22 cellular contexts compared by ENCODE assay signal in the genomic region with DNA sequence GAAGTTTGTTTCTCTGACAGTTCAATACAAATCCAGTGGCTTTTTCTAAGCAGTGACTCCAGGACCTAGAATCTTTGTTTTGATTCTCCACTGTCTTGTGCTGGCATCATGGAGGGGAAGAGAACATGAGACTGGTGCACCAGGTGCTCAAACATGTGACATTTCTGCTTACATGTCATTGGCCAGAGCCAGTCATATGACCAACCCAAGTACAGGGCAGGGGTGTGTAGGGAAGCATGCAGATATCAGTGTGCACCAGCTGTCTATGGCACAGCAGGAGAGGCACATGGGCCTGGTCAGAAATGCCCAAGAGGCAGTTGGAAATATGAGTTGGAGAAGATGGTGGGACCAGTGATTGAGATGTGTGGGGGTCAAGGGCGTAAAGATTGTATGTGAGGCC.
"Had no signal": no experiment of that assay in that cellular context is flagged by ENCODE, and none has a peak within 500 bp of the region (broad histone marks: within the 10 kb centered on the region; RNA-seq: fewer than 3 reads in every experiment).

No MANE protein-coding gene starts in this region.

- H3K36me3 ChIP-seq: brain microvascular endothelial cell, cardiac muscle cell, Peyer's patch had no signal

- H3K9me3 ChIP-seq: Peyer's patch had no signal

- H3K27ac ChIP-seq: brain microvascular endothelial cell, cardiac muscle cell, Peyer's patch had no signal

- ATAC-seq: activated T-helper 17 cell treated with anti-CD3 and anti-CD28 coated beads, Interleukin-2, amount 50 U/mL, for 72 hours had no signal

- DNase-seq: activated CD4-positive, alpha-beta T cell treated with anti-CD3 and anti-CD28 coated beads, Interleukin-2, amount 10 ng/mL, durations not matched to agents 24 days and 14 days; activated CD4-positive, alpha-beta T cell treated with anti-CD3 and anti-CD28 coated beads, Interleukin-2, amount 50 U/mL, for 48 hours; activated CD4-positive, CD25-positive, alpha-beta regulatory T cell treated with anti-CD3 and anti-CD28 coated beads, Interleukin-2, amount 50 U/mL, for 72 hours; activated gamma-delta T cell; activated naive CD4-positive, alpha-beta T cell treated with anti-CD3 and anti-CD28 coated beads for 36 hours; activated T-cell treated with anti-CD3 and anti-CD28 coated beads for 4 hours; activated T-cell treated with anti-CD3 and anti-CD28 coated beads, Interleukin-2, amount 50 U/mL, for 48 hours; amygdala; brain microvascular endothelial cell; MM.1S; NCI-H1105 treated with DMSO at 0.1 percent for 48 hours; NCI-H146; NCI-H187 treated with DMSO at 0.1 percent for 48 hours; NCI-H345; NCI-H510A; NCI-H526 treated with DMSO at 0.1 percent for 48 hours; NCI-H82; OCI-M1; Peyer's patch; SHP77 had no signal

- H3K27me3 ChIP-seq: brain microvascular endothelial cell, cardiac muscle cell, Peyer's patch had no signal

- H3K4me1 ChIP-seq: Peyer's patch had no signal

- H3K4me3 ChIP-seq: cardiac muscle cell, Peyer's patch had no signal
